In the genomic region with DNA sequence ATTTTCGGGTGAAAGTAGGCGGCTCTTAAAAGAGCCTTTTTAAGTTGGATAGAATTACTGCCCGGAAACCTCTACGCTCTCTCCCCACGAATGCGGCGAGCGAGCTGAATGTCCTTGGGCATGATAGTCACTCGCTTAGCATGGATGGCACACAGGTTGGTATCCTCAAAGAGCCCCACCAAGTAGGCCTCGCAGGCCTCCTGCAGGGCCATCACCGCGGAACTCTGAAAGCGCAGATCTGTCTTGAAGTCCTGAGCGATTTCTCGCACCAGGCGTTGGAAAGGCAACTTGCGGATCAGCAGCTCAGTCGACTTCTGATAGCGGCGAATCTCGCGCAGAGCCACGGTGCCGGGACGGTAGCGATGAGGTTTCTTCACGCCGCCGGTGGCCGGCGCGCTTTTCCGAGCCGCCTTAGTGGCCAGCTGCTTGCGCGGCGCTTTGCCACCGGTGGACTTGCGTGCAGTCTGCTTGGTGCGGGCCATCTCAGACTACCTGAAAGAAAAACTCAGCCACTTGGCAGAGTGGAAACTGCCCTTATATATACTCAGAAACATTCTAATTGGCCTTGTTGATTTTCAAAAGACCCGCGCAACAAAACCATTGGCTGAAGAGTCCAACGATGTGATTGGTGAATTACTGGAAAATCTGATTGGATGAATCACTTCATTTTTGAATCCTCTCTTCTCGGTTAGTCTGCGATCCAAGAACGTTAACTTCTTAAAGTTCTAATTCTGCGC, we compare ENCODE assay signal across 8 cellular contexts.
A peak's percentile ranks its signal among the peaks of the same experiment; 100 is the strongest.
DNase-seq lines count a peak whose midpoint lies in the region; ATAC-seq, FAIRE-seq and TF ChIP-seq lines count a peak whose summit lies in the region.

No MANE protein-coding gene starts in this region.

- H3K27ac Mint-ChIP-seq in activated CD8-positive, alpha-beta memory T cell treated with anti-CD3 and anti-CD28 coated beads, Interleukin-2, amount 10 ng/mL, durations not matched to agents 7 days and 5 days: no peak overlapping the region
- H3K27ac Mint-ChIP-seq in mesothelial cell of epicardium: no peak overlapping the region

- peak; percentile 24 for ATAC-seq in GM18499 (IDR thresholded peaks at IDR 0.05; ENCODE audit: insufficient read depth, unreplicated experiment)
- ATAC-seq in HG03025 (IDR thresholded peaks at IDR 0.05; ENCODE audit: low FRiP score, unreplicated experiment): peak; percentile 33
- peak; percentile 49 for ATAC-seq in activated CD8-positive, alpha-beta memory T cell treated with anti-CD3 and anti-CD28 coated beads, Interleukin-2, amount 10 ng/mL, durations not matched to agents 7 days and 5 days

- H3K4me3 Mint-ChIP-seq in activated CD8-positive, alpha-beta memory T cell treated with anti-CD3 and anti-CD28 coated beads, Interleukin-2, amount 10 ng/mL, durations not matched to agents 7 days and 5 days: no peak overlapping the region
- no peak overlapping the region for H3K4me3 Mint-ChIP-seq in mesothelial cell of epicardium

- H3K9me3 Mint-ChIP-seq in activated CD8-positive, alpha-beta memory T cell treated with anti-CD3 and anti-CD28 coated beads, Interleukin-2, amount 10 ng/mL, durations not matched to agents 7 days and 5 days (ENCODE audit: low read depth): no peaks in the 10 kb centered on the region
- no peaks in the 10 kb centered on the region for H3K9me3 Mint-ChIP-seq in mesothelial cell of epicardium

- CTCF ChIA-PET in activated CD8-positive, alpha-beta memory T cell treated with anti-CD3 and anti-CD28 coated beads, Interleukin-2, amount 10 ng/mL, durations not matched to agents 7 days and 5 days (lab: Charles Lee): interaction anchor here (0.7 to 7.2 kb wide), 12 partner anchors 14 to 282 kb away, joined by 3 to 68 read pairs (median 4); a partner anchor contains a TSS

- peaks cover 36% of the 10 kb centered on the region for H3K4me1 Mint-ChIP-seq in activated CD8-positive, alpha-beta memory T cell treated with anti-CD3 and anti-CD28 coated beads, Interleukin-2, amount 10 ng/mL, durations not matched to agents 7 days and 5 days
- peaks cover 22% of the 10 kb centered on the region for H3K4me1 Mint-ChIP-seq in mesothelial cell of epicardium

- no peak for TF ChIP-seq CTCF in mesothelial cell of epicardium (IDR thresholded peaks at IDR 0.05; ENCODE audit: unreplicated experiment)

- FAIRE-seq in endometrium (lab: Jason Lieb, UNC): peak; percentile 83

- peak; percentile 88 for DNase-seq in NCI-H774 (lab: John Stamatoyannopoulos, UW)
- DNase-seq in activated CD8-positive, alpha-beta memory T cell treated with anti-CD3 and anti-CD28 coated beads, Interleukin-2, amount 10 ng/mL, durations not matched to agents 7 days and 5 days: peak; percentile 91
- peak; percentile 39 to 77 for DNase-seq in mesothelial cell of epicardium (ENCODE audit: low spot score in 2 of 2, unreplicated experiment in 2 of 2)
- peak; percentile 79 for DNase-seq in stimulated activated CD8-positive, alpha-beta memory T cell treated with anti-CD3 and anti-CD28 coated beads, Interleukin-4, amount 100 ng/mL, for 48 hours
- DNase-seq in mesenteric fat pad (ENCODE audit: low spot score): no peak

- H3K27me3 Mint-ChIP-seq in activated CD8-positive, alpha-beta memory T cell treated with anti-CD3 and anti-CD28 coated beads, Interleukin-2, amount 10 ng/mL, durations not matched to agents 7 days and 5 days: no peaks in the 10 kb centered on the region
- no peaks in the 10 kb centered on the region for H3K27me3 Mint-ChIP-seq in mesothelial cell of epicardium (ENCODE audit: low read depth)

- H3K36me3 Mint-ChIP-seq in activated CD8-positive, alpha-beta memory T cell treated with anti-CD3 and anti-CD28 coated beads, Interleukin-2, amount 10 ng/mL, durations not matched to agents 7 days and 5 days: no peaks in the 10 kb centered on the region
- no peaks in the 10 kb centered on the region for H3K36me3 Mint-ChIP-seq in mesothelial cell of epicardium
